Comparison of ENCODE assay signal across 10 cellular contexts in the genomic region with DNA sequence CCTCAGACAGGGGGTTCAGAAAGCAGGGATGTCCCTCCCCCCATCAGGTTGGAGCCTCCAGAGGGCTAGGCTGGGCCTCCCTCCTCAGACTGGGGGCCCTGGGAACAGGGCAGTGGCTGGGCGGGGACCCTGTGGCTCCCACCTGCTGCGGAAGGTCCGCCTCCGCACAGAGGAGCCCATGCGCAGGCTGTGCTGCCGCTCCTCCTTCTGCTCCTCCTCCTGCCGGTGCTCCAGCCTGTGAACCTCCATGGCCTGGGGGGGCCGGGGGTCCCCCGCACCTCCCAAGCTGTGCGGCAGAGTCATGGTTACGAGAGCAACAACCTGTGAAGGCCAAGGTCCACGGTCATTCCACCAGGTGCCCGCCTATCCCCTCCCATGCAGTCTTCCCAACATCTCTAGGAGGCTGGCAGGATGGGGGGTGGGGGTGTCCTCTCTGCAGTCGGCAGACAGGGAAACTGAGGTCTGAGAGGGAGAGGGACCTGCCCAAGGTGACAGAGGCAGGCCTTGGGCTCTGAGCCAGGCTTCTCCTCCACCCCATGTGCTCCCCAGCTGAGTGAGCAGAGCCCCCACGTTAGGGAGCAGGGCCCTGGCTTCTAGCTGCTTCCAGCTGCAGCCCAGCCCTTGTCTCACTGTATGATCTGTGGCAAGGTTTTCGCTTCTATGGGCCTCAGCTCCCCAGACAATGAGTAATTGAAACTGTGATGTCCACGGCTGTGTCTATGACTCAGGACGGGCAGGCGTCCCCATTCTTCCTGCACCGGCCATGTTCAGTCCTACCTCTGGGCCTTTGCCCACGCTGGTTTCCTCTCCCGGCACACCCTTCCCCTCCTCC. TPM values are rescaled to one million over a fixed set of nuclear protein-coding genes. Genes with fewer than 3 reads are reported as not detected.
DNase-seq lines count a peak whose midpoint lies in the region; ATAC-seq and TF ChIP-seq lines count a peak whose summit lies in the region.
"Had no signal": no experiment of that assay in that cellular context is flagged by ENCODE, and none has a peak within 500 bp of the region (broad histone marks: within the 10 kb centered on the region; RNA-seq: fewer than 3 reads in every experiment).

No MANE protein-coding gene starts in this region.

- H2BK12ac ChIP-seq in mesenchymal stem cell (ENCODE audit: low read length in 2 of 2), result peak overlapping the region in 1 of 2 experiments; percentile 10

- H3K27me3 ChIP-seq in BLaER1, result no peaks in the 10 kb centered on the region
- no peaks in the 10 kb centered on the region for H3K27me3 ChIP-seq in colonic mucosa
- H3K27me3 ChIP-seq in mesenchymal stem cell (ENCODE audit: control insufficient read depth in 1 of 2, insufficient read depth in 1 of 2, low read length in 2 of 2), result peaks cover 2 to 5% of the 10 kb centered on the region in 2 experiments

- H3K4me3 ChIP-seq in BLaER1, result no peak overlapping the region
- no peak overlapping the region for H3K4me3 ChIP-seq in colonic mucosa
- H3K4me3 ChIP-seq in mesenchymal stem cell (ENCODE audit: insufficient read depth in 1 of 2, low read depth in 1 of 2, low read length in 2 of 2), result peak overlapping the region in 1 of 2 experiments; percentile 24
- H3K4me3 ChIP-seq: SJCRH30 had no signal

- WGBS in mesenchymal stem cell, result 76% methylated on average over 21 of the region's 22 CpGs

- H3K4ac ChIP-seq in mesenchymal stem cell (ENCODE audit: low read depth in 1 of 2, low read length in 2 of 2), result no peak overlapping the region

- H3K27ac ChIP-seq in BLaER1 (no peak overlapping the region; the same call in 1 of the 2 replicates), colonic mucosa (peak overlapping the region; percentile 55), mesenchymal stem cell (ENCODE audit: low read length, poor library complexity, severe bottlenecking) (peak overlapping the region; percentile 4)
- H3K27ac ChIP-seq: SJCRH30 had no signal

- intact Hi-C loops in colonic mucosa (cut with DNase I), result no loop called here

- H2BK15ac ChIP-seq in mesenchymal stem cell (ENCODE audit: low read depth, poor library complexity, severe bottlenecking), result no peak overlapping the region

- no peak overlapping the region for H2BK120ac ChIP-seq in mesenchymal stem cell (ENCODE audit: low read depth, low read length)

- H4K20me1 ChIP-seq in BLaER1, result no peaks in the 10 kb centered on the region

- no peak for ATAC-seq in GM21619 (IDR thresholded peaks at IDR 0.05; ENCODE audit: unreplicated experiment)
- ATAC-seq in GM21526 (IDR thresholded peaks at IDR 0.05; ENCODE audit: low FRiP score, unreplicated experiment), result no peak

- H2AK5ac ChIP-seq in mesenchymal stem cell (ENCODE audit: low read length, severe bottlenecking), result peak overlapping the region; percentile 46

- H3K4me2 ChIP-seq in BLaER1 (peak overlapping the region; percentile 15; the same call in 1 of the 2 replicates), mesenchymal stem cell (ENCODE audit: low read length, poor library complexity, severe bottlenecking) (no peak overlapping the region)

- no peak overlapping the region for H4K8ac ChIP-seq in mesenchymal stem cell (ENCODE audit: low read length)

- H3K14ac ChIP-seq in mesenchymal stem cell (ENCODE audit: low read length in 2 of 2), result no peak overlapping the region

- no peak overlapping the region for H2BK5ac ChIP-seq in mesenchymal stem cell (ENCODE audit: low read depth, low read length, poor library complexity, severe bottlenecking)

- DNase-seq in HT-29 (ENCODE audit: low spot score) (peak; percentile 86), colonic mucosa (peak; percentile 59), mesenchymal stem cell (peak; percentile 72), NCI-H1930 (lab: John Stamatoyannopoulos, UW) (no peak), iPS-NIHi7 (ENCODE audit: extremely low spot score) (no peak)

- H3K9ac ChIP-seq in BLaER1 (0 out of 2 replicates have a peak overlapping the region, but pooled peaks have one; percentile 19), colonic mucosa (ENCODE audit: low read depth in 2 of 2, low read length in 2 of 2) (peak overlapping the region in 1 of 2 donors; percentile 1), mesenchymal stem cell (ENCODE audit: low read length) (peak overlapping the region; percentile 69)

- no peak overlapping the region for H4K91ac ChIP-seq in mesenchymal stem cell (ENCODE audit: low read length)

- no peaks in the 10 kb centered on the region for H3K9me3 ChIP-seq in BLaER1
- no peaks in the 10 kb centered on the region for H3K9me3 ChIP-seq in colonic mucosa
- no peaks in the 10 kb centered on the region for H3K9me3 ChIP-seq in mesenchymal stem cell (ENCODE audit: control insufficient read depth, low read length)
- H3K9me3 ChIP-seq: SJCRH30 had no signal

- no peaks in the 10 kb centered on the region for H3K36me3 ChIP-seq in BLaER1
- no peaks in the 10 kb centered on the region for H3K36me3 ChIP-seq in colonic mucosa
- H3K36me3 ChIP-seq in mesenchymal stem cell (ENCODE audit: control insufficient read depth in 1 of 2, insufficient read depth in 2 of 2, low read depth in 1 of 2, low read length in 2 of 2), result no peaks in the 10 kb centered on the region
- H3K36me3 ChIP-seq: SJCRH30 had no signal

- H3K79me1 ChIP-seq in mesenchymal stem cell (replicated peaks; ENCODE audit: low read length, poor library complexity, severe bottlenecking), result no peaks in the 10 kb centered on the region

- H3K4me1 ChIP-seq in BLaER1 (peaks cover 51% of the 10 kb centered on the region), colonic mucosa (peaks cover 7% of the 10 kb centered on the region), mesenchymal stem cell (ENCODE audit: control insufficient read depth, insufficient read depth, low read depth, low read length) (peaks cover 30% of the 10 kb centered on the region)

- peak overlapping the region in 1 of 2 experiments; percentile 14 for H3K18ac ChIP-seq in mesenchymal stem cell (ENCODE audit: low read depth in 1 of 2, low read length in 2 of 2)

- H2AFZ ChIP-seq in mesenchymal stem cell (ENCODE audit: low read depth, low read length), result no peak overlapping the region

- H3K23ac ChIP-seq in mesenchymal stem cell (ENCODE audit: low read length in 2 of 2), result no peak overlapping the region

- no peak for TF ChIP-seq CTCF in colonic mucosa (IDR thresholded peaks at IDR 0.05)

RNA-seq across cellular contexts. Expression of a gene that starts 3.4 kb away (rescaled TPM):
- total RNA-seq in HT-29 (2014; rRNA removed; shearing (Covaris generic)), result 19.8 and 20.7 TPM in 2 replicates
- total RNA-seq in colonic mucosa, result 1 to 10 TPM; 1.8 to 3.3 TPM
- not detected for polyA plus RNA-seq in mesenchymal stem cell (2013, experiment 1 of 2)
- polyA plus RNA-seq in mesenchymal stem cell (2013, experiment 2 of 2), result not detected
- total RNA-seq: SJCRH30 had no signal

RNA-seq across cellular contexts. Expression of a gene that starts 34.4 kb away (rescaled TPM):
- 21.7 and 32.8 TPM in 2 replicates for total RNA-seq in HT-29 (2014; rRNA removed; shearing (Covaris generic))
- total RNA-seq in colonic mucosa, result 10 to 100 TPM; 15.5 to 17.3 TPM
- polyA plus RNA-seq in mesenchymal stem cell (2013, experiment 1 of 2), result not detected
- polyA plus RNA-seq in mesenchymal stem cell (2013, experiment 2 of 2), result not detected
- total RNA-seq: SJCRH30, urinary bladder had no signal

Comparison
In these comparisons a context has a peak if more than half of its experiments do, and no peak if none do; other contexts are left out.
1. DNase-seq: peak in HT-29 (single experiment), colonic mucosa (single experiment) and mesenchymal stem cell (single experiment); none in NCI-H1930 (0 of 2) and iPS-NIHi7 (single experiment).